1 cellular context compared by ENCODE assay signal in genomic region chr3:180743813-180744212, GRCh38.
TF ChIP-seq lines count a peak whose summit lies in the region.

No MANE protein-coding gene starts in this region.

TF ChIP-seq in WTC11, 78 proteins besides CTCF, POLR2A, EP300 and RAD21 (continued from another document):
- no peak for TF ChIP-seq ZNF425 (CRISPR knock-in tag; conservative IDR thresholded peaks at IDR 0.05)
- no peak for TF ChIP-seq KAT7 (CRISPR knock-in tag; IDR thresholded peaks at IDR 0.05; ENCODE audit: borderline replicate concordance)
- TF ChIP-seq FOXK1 (CRISPR knock-in tag; IDR thresholded peaks at IDR 0.05): no peak
- no peak for TF ChIP-seq GABPB1 (CRISPR knock-in tag; IDR thresholded peaks at IDR 0.05)
- no peak for TF ChIP-seq ATF6 (CRISPR knock-in tag; IDR thresholded peaks at IDR 0.05)
- no peak for TF ChIP-seq E2F4 (CRISPR knock-in tag; IDR thresholded peaks at IDR 0.05; ENCODE audit: borderline replicate concordance, low read depth)
- no peak for TF ChIP-seq ARID4B (CRISPR knock-in tag; IDR thresholded peaks at IDR 0.05; ENCODE audit: borderline replicate concordance)
- TF ChIP-seq TEAD4 (CRISPR knock-in tag; IDR thresholded peaks at IDR 0.05): no peak
- no peak for TF ChIP-seq SOX15 (CRISPR knock-in tag; IDR thresholded peaks at IDR 0.05)
- TF ChIP-seq AFF4 (CRISPR knock-in tag; IDR thresholded peaks at IDR 0.05; ENCODE audit: borderline replicate concordance): no peak
